Comparison of ENCODE assay signal across 8 cellular contexts in genomic region chr20:38790210-38791053, GRCh38. TPM values are rescaled to one million over a fixed set of nuclear protein-coding genes. Genes with fewer than 3 reads are reported as not detected.
DNase-seq lines count a peak whose midpoint lies in the region; ATAC-seq and TF ChIP-seq lines count a peak whose summit lies in the region.

No MANE protein-coding gene starts in this region.

- no peaks in the 10 kb centered on the region for H3K36me3 ChIP-seq in thoracic aorta

- H3K4me1 Mint-ChIP-seq in activated naive CD8-positive, alpha-beta T cell treated with anti-CD3 and anti-CD28 coated beads, Interleukin-2, amount 10 ng/mL, durations not matched to agents 7 days and 5 days, result peaks cover 5% of the 10 kb centered on the region

- peak overlapping the region; percentile 57 for H3K4me3 Mint-ChIP-seq in activated naive CD8-positive, alpha-beta T cell treated with anti-CD3 and anti-CD28 coated beads, Interleukin-2, amount 10 ng/mL, durations not matched to agents 7 days and 5 days

- in situ Hi-C loops in GM13976 (cut with MboI; ENCODE audit: low sequenced_read_pairs, unreplicated experiment), result no loop called here

- DNase-seq in AG09309 (ENCODE audit: low read depth), result no peak
- DNase-seq in GM13976 (ENCODE audit: low spot score), result peak; percentile 51
- peak; percentile 49 for DNase-seq in NCI-H748 (lab: John Stamatoyannopoulos, UW; ENCODE audit: unreplicated experiment)
- DNase-seq in activated naive CD8-positive, alpha-beta T cell treated with anti-CD3 and anti-CD28 coated beads, Interleukin-2, amount 10 ng/mL, durations not matched to agents 7 days and 5 days, result peak; percentile 50
- peak; percentile 73 for DNase-seq in islet precursor cell
- DNase-seq in thoracic aorta (ENCODE audit: low spot score), result no peak
- no peak for DNase-seq in NCI-H345 (lab: John Stamatoyannopoulos, UW)
- DNase-seq in SKM-1 treated with dmso at 0.1 percent for 144 hours (lab: John Stamatoyannopoulos, UW; ENCODE audit: unreplicated experiment), result no peak

- no peaks in the 10 kb centered on the region for H3K9me3 ChIP-seq in thoracic aorta

- no peak overlapping the region for H3K27ac Mint-ChIP-seq in activated naive CD8-positive, alpha-beta T cell treated with anti-CD3 and anti-CD28 coated beads, Interleukin-2, amount 10 ng/mL, durations not matched to agents 7 days and 5 days

- no peaks in the 10 kb centered on the region for H3K4me1 ChIP-seq in thoracic aorta (ENCODE audit: control insufficient read depth in 1 of 2, low read depth in 2 of 2)

- no peak overlapping the region for H3K27ac ChIP-seq in thoracic aorta

- H3K9me3 Mint-ChIP-seq in activated naive CD8-positive, alpha-beta T cell treated with anti-CD3 and anti-CD28 coated beads, Interleukin-2, amount 10 ng/mL, durations not matched to agents 7 days and 5 days, result no peaks in the 10 kb centered on the region

- peak; percentile 62 for TF ChIP-seq CTCF in AG09309 (IDR thresholded peaks at IDR 0.05; ENCODE audit: control insufficient read depth, insufficient read depth, low read depth, low read length, missing control alignments)
- no peak for TF ChIP-seq CTCF in GM13976 (IDR thresholded peaks at IDR 0.05; ENCODE audit: borderline replicate concordance, control extremely low read depth, extremely low read depth, insufficient read depth, missing control alignments)
- TF ChIP-seq CTCF in thoracic aorta (IDR thresholded peaks at IDR 0.05), result peak; percentile 56

- ATAC-seq in activated naive CD8-positive, alpha-beta T cell treated with anti-CD3 and anti-CD28 coated beads, Interleukin-2, amount 10 ng/mL, durations not matched to agents 7 days and 5 days (ENCODE audit: low read depth), result peak; percentile 82
- no peak for ATAC-seq in thoracic aorta (ENCODE audit: insufficient number of reproducible peaks, low FRiP score, low read depth)

- no peaks in the 10 kb centered on the region for H3K27me3 Mint-ChIP-seq in activated naive CD8-positive, alpha-beta T cell treated with anti-CD3 and anti-CD28 coated beads, Interleukin-2, amount 10 ng/mL, durations not matched to agents 7 days and 5 days

- H3K4me3 ChIP-seq in AG09309 (ENCODE audit: control insufficient read depth, low read depth, low read length) (no peak overlapping the region), thoracic aorta (no peak overlapping the region)

- peaks cover 2% of the 10 kb centered on the region for H3K36me3 Mint-ChIP-seq in activated naive CD8-positive, alpha-beta T cell treated with anti-CD3 and anti-CD28 coated beads, Interleukin-2, amount 10 ng/mL, durations not matched to agents 7 days and 5 days

- H3K27me3 ChIP-seq in thoracic aorta (replicated peaks; ENCODE audit: insufficient read depth), result no peaks in the 10 kb centered on the region

- POLR2A ChIA-PET in activated naive CD8-positive, alpha-beta T cell treated with anti-CD3 and anti-CD28 coated beads, Interleukin-2, amount 10 ng/mL, durations not matched to agents 7 days and 5 days (lab: Charles Lee), result interaction anchor here (0.6 to 1.2 kb wide), 3 partner anchors 15 to 139 kb away, joined by 3 to 5 read pairs (median 4); partner anchors contain the start of gene PPP1R16B

RNA-seq across cellular contexts. Expression of gene PPP1R16B, which starts 15.1 kb away (rescaled TPM):
- 10 to 100 TPM; 72.9 to 73.4 TPM for total RNA-seq in activated naive CD8-positive, alpha-beta T cell treated with anti-CD3 and anti-CD28 coated beads, Interleukin-2, amount 10 ng/mL, durations not matched to agents 7 days and 5 days
- 1 to 10 TPM; 7.3 to 8.9 TPM for total RNA-seq in thoracic aorta

RNA-seq across cellular contexts. Expression of gene ACTR5, which starts 42.2 kb away (rescaled TPM):
- total RNA-seq in activated naive CD8-positive, alpha-beta T cell treated with anti-CD3 and anti-CD28 coated beads, Interleukin-2, amount 10 ng/mL, durations not matched to agents 7 days and 5 days, result 10 to 100 TPM; 10.4 to 11.9 TPM
- 1 to 10 TPM; 8.0 to 8.1 TPM for total RNA-seq in thoracic aorta

Comparison
In these comparisons a context has a peak if more than half of its experiments do, and no peak if none do; other contexts are left out.
1. DNase-seq: peak in GM13976 (single experiment), NCI-H748 (single experiment), activated naive CD8-positive, alpha-beta T cell treated with anti-CD3 and anti-CD28 coated beads, Interleukin-2, amount 10 ng/mL, durations not matched to agents 7 days and 5 days (single experiment) and islet precursor cell (single experiment); none in AG09309 (single experiment), thoracic aorta (single experiment), NCI-H345 (single experiment) and SKM-1 treated with dmso at 0.1 percent for 144 hours (single experiment).
2. RNA of gene PPP1R16B, which starts 15.1 kb away (total RNA-seq): 72.9 to 73.4 TPM in activated naive CD8-positive, alpha-beta T cell treated with anti-CD3 and anti-CD28 coated beads, Interleukin-2, amount 10 ng/mL, durations not matched to agents 7 days and 5 days; 7.3 to 8.9 TPM in thoracic aorta; every median in the first group is over 4 times any median in the second.